ENCODE assay signal across 16 cellular contexts in the genomic region with DNA sequence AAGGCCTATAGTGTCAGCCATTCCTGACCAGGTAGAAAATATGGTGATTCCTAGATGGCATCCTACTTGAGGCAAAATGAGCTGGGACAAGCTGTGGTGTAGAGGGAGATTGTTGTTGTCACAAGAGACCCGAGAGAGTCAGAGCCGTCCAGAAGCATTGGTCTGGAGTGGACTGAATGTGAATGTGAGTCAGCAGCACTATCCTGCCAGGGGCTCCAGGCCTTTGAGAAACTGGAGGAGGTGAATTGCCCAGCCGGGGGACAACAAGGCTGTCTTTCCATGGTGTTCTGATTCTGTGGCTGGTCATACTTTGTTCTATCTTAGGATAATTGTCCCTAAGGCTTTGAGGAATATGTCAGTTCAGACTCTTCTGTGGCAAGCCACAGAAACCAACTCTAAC. TPM values are rescaled to one million over a fixed set of nuclear protein-coding genes. Genes with fewer than 3 reads are reported as not detected.
DNase-seq lines count a peak whose midpoint lies in the region; ATAC-seq and TF ChIP-seq lines count a peak whose summit lies in the region.
"Had no signal": no experiment of that assay in that cellular context is flagged by ENCODE, and none has a peak within 500 bp of the region (broad histone marks: within the 10 kb centered on the region; RNA-seq: fewer than 3 reads in every experiment).

No MANE protein-coding gene starts in this region.

- H3K9me3 ChIP-seq in IMR-90 (ENCODE audit: control insufficient read depth, insufficient read depth, low read length) (no peaks in the 10 kb centered on the region), mesenchymal stem cell (ENCODE audit: control insufficient read depth, low read length) (no peaks in the 10 kb centered on the region)
- H3K9me3 ChIP-seq: gastroesophageal sphincter had no signal

- H3K4me3 ChIP-seq in ACC112 (ENCODE audit: low read depth, low read length) (peak overlapping the region; percentile 50), IMR-90 (ENCODE audit: insufficient read depth, low read depth, low read length) (no peak overlapping the region), cardiac fibroblast (replicated peaks in 1 of 2; ENCODE audit: low read depth in 2 of 2, low read length in 2 of 2) (no peak overlapping the region), mesenchymal stem cell (ENCODE audit: insufficient read depth in 1 of 2, low read depth in 1 of 2, low read length in 2 of 2) (peak overlapping the region in 1 of 2 experiments; percentile 30)
- H3K4me3 ChIP-seq: gastroesophageal sphincter had no signal

- in situ Hi-C loops in IMR-90 (cut with MboI; ENCODE audit: low sequenced_read_pairs): loop anchor here (25.0 kb wide), 2 partner anchors 469 to 594 kb away; partner anchors contain the start of genes KRCC1 and SMYD1

- H3K27ac ChIP-seq in ACC112 (ENCODE audit: low read depth, low read length) (peak overlapping the region; percentile 86), IMR-90 (ENCODE audit: insufficient read depth, low read length) (peak overlapping the region; percentile 26; the same call in 1 of the 2 replicates), mesenchymal stem cell (ENCODE audit: low read length, poor library complexity, severe bottlenecking) (no peak overlapping the region)

- H3K9me1 ChIP-seq in IMR-90 (ENCODE audit: insufficient read depth, low read length): no peaks in the 10 kb centered on the region; the same call in 1 of the 2 replicates

- 0 out of 2 replicates have a peak overlapping the region, but pooled peaks have one; percentile 17 for H2AK5ac ChIP-seq in IMR-90 (ENCODE audit: low read depth, low read length)
- H2AK5ac ChIP-seq in mesenchymal stem cell (ENCODE audit: low read length, severe bottlenecking): no peak overlapping the region

- H3K18ac ChIP-seq in IMR-90 (ENCODE audit: low read depth, low read length): peak overlapping the region; percentile 4; the same call in 1 of the 2 replicates
- H3K18ac ChIP-seq in mesenchymal stem cell (ENCODE audit: low read depth in 1 of 2, low read length in 2 of 2): no peak overlapping the region

- TF ChIP-seq CTCF in IMR-90 (conservative IDR thresholded peaks at IDR 0.05; ENCODE audit: low read depth, low read length): no peak
- TF ChIP-seq CTCF in cardiac fibroblast (IDR thresholded peaks at IDR 0.05; ENCODE audit: low read depth, low read length): no peak
- TF ChIP-seq CTCF in endothelial cell (IDR thresholded peaks at IDR 0.05; ENCODE audit: unreplicated experiment): no peak

- H3K9ac ChIP-seq in IMR-90 (ENCODE audit: low read depth, low read length) (no peak overlapping the region), mesenchymal stem cell (ENCODE audit: low read length) (peak overlapping the region; percentile 78)

- H3K36me3 ChIP-seq in ACC112 (ENCODE audit: insufficient read depth, low read length): no peaks in the 10 kb centered on the region
- no peaks in the 10 kb centered on the region for H3K36me3 ChIP-seq in IMR-90 (ENCODE audit: control insufficient read depth, insufficient read depth, low read length)
- no peaks in the 10 kb centered on the region for H3K36me3 ChIP-seq in mesenchymal stem cell (ENCODE audit: control insufficient read depth in 1 of 2, insufficient read depth in 2 of 2, low read depth in 1 of 2, low read length in 2 of 2)
- H3K36me3 ChIP-seq: gastroesophageal sphincter had no signal

- H4K8ac ChIP-seq in IMR-90 (ENCODE audit: low read depth in 2 of 2, low read length in 2 of 2) (peak overlapping the region in 1 of 2 experiments; percentile 31; a peak in 2 of 4 replicates), mesenchymal stem cell (ENCODE audit: low read length) (no peak overlapping the region)

- H2AK9ac ChIP-seq in IMR-90 (replicated peaks; ENCODE audit: low read depth, low read length, poor library complexity): no peak overlapping the region

- H3K4ac ChIP-seq in IMR-90 (ENCODE audit: low read depth, low read length): peak overlapping the region; percentile 33; the same call in 1 of the 2 replicates
- no peak overlapping the region for H3K4ac ChIP-seq in mesenchymal stem cell (ENCODE audit: low read depth in 1 of 2, low read length in 2 of 2)

- H3K79me2 ChIP-seq in ACC112 (ENCODE audit: control insufficient read depth, insufficient read depth, low read length, unreplicated experiment): no peaks in the 10 kb centered on the region

- no peak for TF ChIP-seq POLR2A in IMR-90 (IDR thresholded peaks at IDR 0.05; ENCODE audit: low read depth, low read length)

- POLR2A ChIA-PET in IMR-90 (lab: Charles Lee; ENCODE audit: unreplicated experiment): interaction anchor here (0.6 kb wide), 1 partner anchor 20 kb away, joined by 3 read pairs; no protein-coding TSS in a partner anchor

- ATAC-seq in IMR-90 (ENCODE audit: low read depth) (peak; percentile 52), esophagus mucosa (no peak)
- ATAC-seq: gastroesophageal sphincter; natural killer cell treated with Interleukin-12 subunit alpha and Interleukin-12 subunit beta and Interleukin-15 and Interleukin-18, amount 100 ng/mL, for 72 hours; stimulated activated naive CD8-positive, alpha-beta T cell treated with anti-CD3 and anti-CD28 coated beads, Interleukin-15, amount 100 ng/mL, for 72 hours had no signal

- H3K4me3 Mint-ChIP-seq in endothelial cell (ENCODE audit: unreplicated experiment): no peak overlapping the region
- H3K4me3 Mint-ChIP-seq: activated naive CD4-positive, alpha-beta T cell treated with anti-CD3 and anti-CD28 coated beads for 36 hours; natural killer cell treated with Interleukin-12 subunit alpha and Interleukin-12 subunit beta and Interleukin-15 and Interleukin-18, amount 100 ng/mL, for 72 hours; stimulated activated naive CD8-positive, alpha-beta T cell treated with anti-CD3 and anti-CD28 coated beads, Interleukin-15, amount 100 ng/mL, for 72 hours had no signal

- H3K27me3 ChIP-seq in ACC112 (ENCODE audit: insufficient read depth, low read length) (no peaks in the 10 kb centered on the region; the same call in 1 of the 2 replicates), IMR-90 (ENCODE audit: control insufficient read depth, insufficient read depth, low read length) (no peaks in the 10 kb centered on the region), mesenchymal stem cell (ENCODE audit: control insufficient read depth in 1 of 2, insufficient read depth in 1 of 2, low read length in 2 of 2) (no peaks in the 10 kb centered on the region)
- H3K27me3 ChIP-seq: gastroesophageal sphincter had no signal

- no peak overlapping the region for H3K56ac ChIP-seq in IMR-90 (ENCODE audit: extremely low read depth, insufficient read depth, low read length)

- DNase-seq in IMR-90 (peak; percentile 62), cardiac fibroblast (ENCODE audit: low read depth in 2 of 2) (peak; percentile 50 to 61), mesenchymal stem cell (peak; percentile 22), NCI-H1048 (lab: John Stamatoyannopoulos, UW) (no peak), endothelial cell (ENCODE audit: low spot score) (no peak), NCI-H1092 treated with DMSO at 0.1 percent for 48 hours (lab: John Stamatoyannopoulos, UW) (no peak)
- DNase-seq: activated CD4-positive, alpha-beta T cell treated with anti-CD3 and anti-CD28 coated beads for 48 hours; activated naive CD4-positive, alpha-beta T cell treated with anti-CD3 and anti-CD28 coated beads for 36 hours; NCI-H2081; NCI-H524; stimulated activated naive CD8-positive, alpha-beta T cell treated with anti-CD3 and anti-CD28 coated beads, Interleukin-15, amount 100 ng/mL, for 72 hours had no signal

- no TSS peak for BruUV-seq in IMR-90 (replicated peaks; lab: Mats Ljungman, UMichigan)

- H3K79me1 ChIP-seq in IMR-90 (ENCODE audit: low read depth in 1 of 2, low read length in 2 of 2) (no peaks in the 10 kb centered on the region), mesenchymal stem cell (replicated peaks; ENCODE audit: low read length, poor library complexity, severe bottlenecking) (no peaks in the 10 kb centered on the region)

- H3K4me2 ChIP-seq in IMR-90 (ENCODE audit: low read depth, low read length) (no peak overlapping the region), mesenchymal stem cell (ENCODE audit: low read length, poor library complexity, severe bottlenecking) (no peak overlapping the region)

- no peak overlapping the region for H3K23ac ChIP-seq in IMR-90 (ENCODE audit: low read depth, low read length)
- H3K23ac ChIP-seq in mesenchymal stem cell (ENCODE audit: low read length in 2 of 2): no peak overlapping the region

- peaks cover 30% of the 10 kb centered on the region for H3K4me1 Mint-ChIP-seq in endothelial cell (ENCODE audit: unreplicated experiment)
- H3K4me1 Mint-ChIP-seq: stimulated activated naive CD8-positive, alpha-beta T cell treated with anti-CD3 and anti-CD28 coated beads, Interleukin-15, amount 100 ng/mL, for 72 hours had no signal

- H2BK12ac ChIP-seq in mesenchymal stem cell (ENCODE audit: low read length in 2 of 2): no peak overlapping the region

- peak overlapping the region; percentile 19; the same call in 1 of the 2 replicates for H4K5ac ChIP-seq in IMR-90 (ENCODE audit: low read depth, low read length)

- dilution Hi-C loops in IMR-90 (cut with HindIII; ENCODE audit: low sequenced_read_pairs, unreplicated experiment): no loop called here

- intact Hi-C loops in IMR-90 (cut with micrococcal nuclease): loop anchor here (5.0 kb wide), 1 partner anchor 54 kb away; no protein-coding TSS in a partner anchor

- H3K14ac ChIP-seq in IMR-90 (replicated peaks; ENCODE audit: low read depth, low read length) (peak overlapping the region; percentile 10; the same call in 1 of the 2 replicates), mesenchymal stem cell (ENCODE audit: low read length in 2 of 2) (no peak overlapping the region)

- peak overlapping the region; percentile 77 for H2BK5ac ChIP-seq in IMR-90 (ENCODE audit: low read depth, low read length, poor library complexity, severe bottlenecking)
- no peak overlapping the region for H2BK5ac ChIP-seq in mesenchymal stem cell (ENCODE audit: low read depth, low read length, poor library complexity, severe bottlenecking)

- no peak overlapping the region for H3K27ac Mint-ChIP-seq in endothelial cell (ENCODE audit: unreplicated experiment)
- H3K27ac Mint-ChIP-seq: activated naive CD4-positive, alpha-beta T cell treated with anti-CD3 and anti-CD28 coated beads for 36 hours; natural killer cell treated with Interleukin-12 subunit alpha and Interleukin-12 subunit beta and Interleukin-15 and Interleukin-18, amount 100 ng/mL, for 72 hours; progenitor cell of endocrine pancreas; stimulated activated naive CD8-positive, alpha-beta T cell treated with anti-CD3 and anti-CD28 coated beads, Interleukin-15, amount 100 ng/mL, for 72 hours had no signal

- peak overlapping the region; percentile 26; the same call in 1 of the 3 replicates for H2BK15ac ChIP-seq in IMR-90 (ENCODE audit: low read depth, low read length)
- H2BK15ac ChIP-seq in mesenchymal stem cell (ENCODE audit: low read depth, poor library complexity, severe bottlenecking): no peak overlapping the region

- 44% methylated on average over 2 of the region's 3 CpGs; no CpG with 5 or more reads in 1 of the 2 experiments for WGBS in IMR-90 (ENCODE audit: extremely low coverage in 2 of 2, insufficient read length in 1 of 2), 2 experiments
- 79% methylated on average over 2 of the region's 3 CpGs for WGBS in mesenchymal stem cell

- CTCF ChIA-PET in IMR-90 (lab: Yijun Ruan, JAX): interaction anchor here (0.7 to 1.8 kb wide), 3 partner anchors 13 to 25 kb away, joined by 3 to 5 read pairs (median 3); no protein-coding TSS in a partner anchor

- H4K91ac ChIP-seq in IMR-90 (ENCODE audit: insufficient read depth, low read depth, low read length): 0 out of 2 replicates have a peak overlapping the region, but pooled peaks have one; percentile 4
- no peak overlapping the region for H4K91ac ChIP-seq in mesenchymal stem cell (ENCODE audit: low read length)

- H4K20me1 ChIP-seq in IMR-90 (ENCODE audit: insufficient read depth, low read length): no peaks in the 10 kb centered on the region

- H3K36me3 Mint-ChIP-seq in endothelial cell (ENCODE audit: low read depth, unreplicated experiment): no peaks in the 10 kb centered on the region
- H3K36me3 Mint-ChIP-seq: natural killer cell treated with Interleukin-12 subunit alpha and Interleukin-12 subunit beta and Interleukin-15 and Interleukin-18, amount 100 ng/mL, for 72 hours had no signal

- no peaks in the 10 kb centered on the region for H3K9me3 Mint-ChIP-seq in endothelial cell (ENCODE audit: unreplicated experiment)
- H3K9me3 Mint-ChIP-seq: activated naive CD4-positive, alpha-beta T cell treated with anti-CD3 and anti-CD28 coated beads for 36 hours; natural killer cell treated with Interleukin-12 subunit alpha and Interleukin-12 subunit beta and Interleukin-15 and Interleukin-18, amount 100 ng/mL, for 72 hours; stimulated activated naive CD8-positive, alpha-beta T cell treated with anti-CD3 and anti-CD28 coated beads, Interleukin-15, amount 100 ng/mL, for 72 hours had no signal

- H2AFZ ChIP-seq in ACC112 (ENCODE audit: low read length, unreplicated experiment) (peak overlapping the region; percentile 98), IMR-90 (replicated peaks; ENCODE audit: low read length, poor library complexity) (no peak overlapping the region), mesenchymal stem cell (ENCODE audit: low read depth, low read length) (no peak overlapping the region)

- TF ChIP-seq RAD21 in IMR-90 (IDR thresholded peaks at IDR 0.05; ENCODE audit: low read length): no peak

- peak overlapping the region; percentile 60 for H2BK120ac ChIP-seq in IMR-90 (ENCODE audit: low read depth, low read length)
- H2BK120ac ChIP-seq in mesenchymal stem cell (ENCODE audit: low read depth, low read length): no peak overlapping the region

- H3K4me1 ChIP-seq in ACC112 (ENCODE audit: control insufficient read depth, insufficient read depth, low read length, unreplicated experiment) (peaks cover 43% of the 10 kb centered on the region), IMR-90 (ENCODE audit: control insufficient read depth, insufficient read depth, low read length) (peaks cover 12% of the 10 kb centered on the region), mesenchymal stem cell (ENCODE audit: control insufficient read depth, insufficient read depth, low read depth, low read length) (no peaks in the 10 kb centered on the region)

- peak overlapping the region; percentile 3; the same call in 1 of the 2 replicates for H2BK20ac ChIP-seq in IMR-90 (ENCODE audit: low read depth, low read length)

- H3K27me3 Mint-ChIP-seq in endothelial cell (ENCODE audit: unreplicated experiment): no peaks in the 10 kb centered on the region
- H3K27me3 Mint-ChIP-seq: natural killer cell treated with Interleukin-12 subunit alpha and Interleukin-12 subunit beta and Interleukin-15 and Interleukin-18, amount 100 ng/mL, for 72 hours; progenitor cell of endocrine pancreas; stimulated activated naive CD8-positive, alpha-beta T cell treated with anti-CD3 and anti-CD28 coated beads, Interleukin-15, amount 100 ng/mL, for 72 hours had no signal

RNA-seq across cellular contexts. Expression of gene EIF2AK3, which starts 29.4 kb away (rescaled TPM):
- total RNA-seq in IMR-90 (2012; rRNA removed) (20.3 and 22.8 TPM in 2 replicates), endothelial cell (ENCODE audit: unreplicated experiment) (17.1 TPM), esophagus mucosa (6.2 TPM)
- polyA plus RNA-seq in IMR-90 (2012; rRNA removed): 5.3 and 7.9 TPM in 2 replicates
- polyA plus RNA-seq in IMR-90 (2012; cell fraction: cytosol; rRNA removed): 1.3 and 2.0 TPM in 2 replicates
- 2.4 and 29.3 TPM in 2 replicates for polyA plus RNA-seq in IMR-90 (2012; cell fraction: nucleus; rRNA removed; ENCODE audit: low replicate concordance)
- 12.2 TPM for polyA plus RNA-seq in mesenchymal stem cell (2013, experiment 1 of 2)
- 14.6 TPM for polyA plus RNA-seq in mesenchymal stem cell (2013, experiment 2 of 2)

RNA-seq across cellular contexts. Expression of gene RPIA, which starts 34.8 kb away (rescaled TPM):
- total RNA-seq in IMR-90 (2012; rRNA removed) (4.1 and 4.7 TPM in 2 replicates), endothelial cell (ENCODE audit: unreplicated experiment) (22.4 TPM), esophagus mucosa (9.5 TPM)
- polyA plus RNA-seq in IMR-90 (2012; rRNA removed): 8.6 and 9.8 TPM in 2 replicates
- 4.6 and 7.3 TPM in 2 replicates for polyA plus RNA-seq in IMR-90 (2012; cell fraction: cytosol; rRNA removed)
- polyA plus RNA-seq in IMR-90 (2012; cell fraction: nucleus; rRNA removed; ENCODE audit: low replicate concordance): 2.1 and 3.8 TPM in 2 replicates
- polyA plus RNA-seq in mesenchymal stem cell (2013, experiment 1 of 2): 5.9 TPM
- polyA plus RNA-seq in mesenchymal stem cell (2013, experiment 2 of 2): 6.0 TPM

Comparison
In these comparisons a context has a peak if more than half of its experiments do, and no peak if none do; other contexts are left out.
1. DNase-seq: peak in IMR-90 (single experiment), cardiac fibroblast (2 of 2) and mesenchymal stem cell (single experiment); none in NCI-H1048 (single experiment), endothelial cell (single experiment) and NCI-H1092 treated with DMSO at 0.1 percent for 48 hours (single experiment).